17 cellular contexts compared by ENCODE assay signal in genomic region chr17:17386143-17386800, GRCh38.
"Had no signal": no experiment of that assay in that cellular context is flagged by ENCODE, and none has a peak within 500 bp of the region (broad histone marks: within the 10 kb centered on the region; RNA-seq: fewer than 3 reads in every experiment).

No MANE protein-coding gene starts in this region.

- H3K4me1 ChIP-seq: adrenal gland, colonic mucosa, esophagus muscularis mucosa, lower lobe of right lung had no signal

- H3K9me3 ChIP-seq: adrenal gland, colonic mucosa, esophagus muscularis mucosa, lower lobe of right lung, neutrophil, upper lobe of left lung had no signal

- H3K27me3 ChIP-seq: adrenal gland, cardiac muscle cell, colonic mucosa, upper lobe of left lung had no signal

- DNase-seq: activated CD4-positive, alpha-beta memory T cell treated with anti-CD3 and anti-CD28 coated beads for 36 hours; activated CD4-positive, alpha-beta T cell treated with anti-CD3 and anti-CD28 coated beads for 36 hours; activated CD8-positive, alpha-beta memory T cell treated with anti-CD3 and anti-CD28 coated beads, Interleukin-2, amount 10 ng/mL, durations not matched to agents 7 days and 5 days; activated effector memory CD4-positive, alpha-beta T cell treated with Interleukin-2 at 50 U/mL for 16 hours; activated naive CD4-positive, alpha-beta T cell treated with anti-CD3 and anti-CD28 coated beads, Interleukin-2, amount 50 U/mL, for 16 hours; activated T-cell treated with anti-CD3 and anti-CD28 coated beads, Interleukin-2, amount 50 U/mL, for 24 hours; lower lobe of right lung; stimulated activated CD4-positive, alpha-beta T cell treated with anti-CD3 and anti-CD28 coated beads, Interleukin-4, amount 100 ng/mL, for 4 hours; stimulated activated naive CD8-positive, alpha-beta T cell treated with anti-CD3 and anti-CD28 coated beads, Interleukin-15, Interleukin-2, amounts not matched to agents 100 U/mL and 50 U/mL, for 24 hours; upper lobe of left lung had no signal

- H3K27ac ChIP-seq: cardiac muscle cell, colonic mucosa, lower lobe of right lung, neutrophil, upper lobe of left lung, VCaP had no signal

- H3K4me1 Mint-ChIP-seq: mesothelial cell of epicardium had no signal

- H3K9me3 Mint-ChIP-seq: activated CD4-positive, alpha-beta memory T cell treated with anti-CD3 and anti-CD28 coated beads for 36 hours; activated T-cell treated with anti-CD3 and anti-CD28 coated beads, Interleukin-2, amount 50 U/mL, for 24 hours; mesothelial cell of epicardium had no signal

- H3K4me3 ChIP-seq: adrenal gland, cardiac muscle cell, colonic mucosa, esophagus muscularis mucosa, lower lobe of right lung, upper lobe of left lung had no signal

- H3K36me3 Mint-ChIP-seq: activated CD4-positive, alpha-beta memory T cell treated with anti-CD3 and anti-CD28 coated beads for 36 hours; activated CD8-positive, alpha-beta memory T cell treated with anti-CD3 and anti-CD28 coated beads, Interleukin-2, amount 10 ng/mL, durations not matched to agents 7 days and 5 days; mesothelial cell of epicardium had no signal

- H3K27me3 Mint-ChIP-seq: activated CD4-positive, alpha-beta T cell treated with anti-CD3 and anti-CD28 coated beads for 36 hours; activated T-cell treated with anti-CD3 and anti-CD28 coated beads, Interleukin-2, amount 50 U/mL, for 24 hours had no signal

- ATAC-seq: activated CD4-positive, alpha-beta T cell treated with anti-CD3 and anti-CD28 coated beads for 36 hours; activated CD8-positive, alpha-beta memory T cell treated with anti-CD3 and anti-CD28 coated beads, Interleukin-2, amount 10 ng/mL, durations not matched to agents 7 days and 5 days; stimulated activated naive CD8-positive, alpha-beta T cell treated with anti-CD3 and anti-CD28 coated beads, Interleukin-15, Interleukin-2, amounts not matched to agents 100 U/mL and 50 U/mL, for 24 hours had no signal

- H3K27ac Mint-ChIP-seq: activated CD4-positive, alpha-beta memory T cell treated with anti-CD3 and anti-CD28 coated beads for 36 hours; activated CD4-positive, alpha-beta T cell treated with anti-CD3 and anti-CD28 coated beads for 36 hours; activated CD8-positive, alpha-beta memory T cell treated with anti-CD3 and anti-CD28 coated beads, Interleukin-2, amount 10 ng/mL, durations not matched to agents 7 days and 5 days; activated T-cell treated with anti-CD3 and anti-CD28 coated beads, Interleukin-2, amount 50 U/mL, for 24 hours; mesothelial cell of epicardium had no signal

- H3K36me3 ChIP-seq: adrenal gland, cardiac muscle cell, colonic mucosa, esophagus muscularis mucosa, lower lobe of right lung, neutrophil, upper lobe of left lung had no signal

- H3K4me3 Mint-ChIP-seq: activated CD4-positive, alpha-beta memory T cell treated with anti-CD3 and anti-CD28 coated beads for 36 hours; activated CD4-positive, alpha-beta T cell treated with anti-CD3 and anti-CD28 coated beads for 36 hours; activated CD8-positive, alpha-beta memory T cell treated with anti-CD3 and anti-CD28 coated beads, Interleukin-2, amount 10 ng/mL, durations not matched to agents 7 days and 5 days; activated T-cell treated with anti-CD3 and anti-CD28 coated beads, Interleukin-2, amount 50 U/mL, for 24 hours; mesothelial cell of epicardium had no signal
